ENCODE assay signal across 1 cellular context in genomic region chr11:69450064-69450856, GRCh38.
TF ChIP-seq lines count a peak whose summit lies in the region.

No MANE protein-coding gene starts in this region.

TF ChIP-seq in GM23338, 12 proteins besides CTCF, POLR2A, EP300 and RAD21 (continued from another document):
- TF ChIP-seq REST (IDR thresholded peaks at IDR 0.05; ENCODE audit: unreplicated experiment) (no peak), EZH2 (IDR thresholded peaks at IDR 0.05; ENCODE audit: low read depth, unreplicated experiment) (no peak), NANOG (IDR thresholded peaks at IDR 0.05; ENCODE audit: borderline replicate concordance) (no peak), EZH2phosphoT487 (IDR thresholded peaks at IDR 0.05; ENCODE audit: unreplicated experiment) (no peak), ZNF114 (CRISPR knock-in tag; IDR thresholded peaks at IDR 0.05) (no peak), CREB1 (CRISPR knock-in tag; IDR thresholded peaks at IDR 0.05; ENCODE audit: low read depth) (no peak), POLR2AphosphoS5 (IDR thresholded peaks at IDR 0.05; ENCODE audit: low read depth) (no peak)
- TF ChIP-seq, protein P1, sequence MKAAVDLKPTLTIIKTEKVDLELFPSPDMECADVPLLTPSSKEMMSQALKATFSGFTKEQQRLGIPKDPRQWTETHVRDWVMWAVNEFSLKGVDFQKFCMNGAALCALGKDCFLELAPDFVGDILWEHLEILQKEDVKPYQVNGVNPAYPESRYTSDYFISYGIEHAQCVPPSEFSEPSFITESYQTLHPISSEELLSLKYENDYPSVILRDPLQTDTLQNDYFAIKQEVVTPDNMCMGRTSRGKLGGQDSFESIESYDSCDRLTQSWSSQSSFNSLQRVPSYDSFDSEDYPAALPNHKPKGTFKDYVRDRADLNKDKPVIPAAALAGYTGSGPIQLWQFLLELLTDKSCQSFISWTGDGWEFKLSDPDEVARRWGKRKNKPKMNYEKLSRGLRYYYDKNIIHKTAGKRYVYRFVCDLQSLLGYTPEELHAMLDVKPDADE (IDR thresholded peaks at IDR 0.05): no peak
